Comparison of ENCODE assay signal across 8 cellular contexts in genomic region chr10:7817576-7817975, GRCh38. TPM values are rescaled to one million over a fixed set of nuclear protein-coding genes. Genes with fewer than 3 reads are reported as not detected.
DNase-seq lines count a peak whose midpoint lies in the region; ATAC-seq and TF ChIP-seq lines count a peak whose summit lies in the region.

No MANE protein-coding gene starts in this region.

- H3K27ac Mint-ChIP-seq in activated CD8-positive, alpha-beta memory T cell treated with anti-CD3 and anti-CD28 coated beads, Interleukin-2, amount 10 ng/mL, durations not matched to agents 7 days and 5 days = no peak overlapping the region
- H3K27ac Mint-ChIP-seq in activated naive CD8-positive, alpha-beta T cell = no peak overlapping the region

- H3K4me1 ChIP-seq in thoracic aorta (ENCODE audit: control insufficient read depth in 1 of 2, low read depth in 2 of 2) = peaks cover 12 to 16% of the 10 kb centered on the region in 2 donors

- peak overlapping the region; percentile 99 for H3K4me3 Mint-ChIP-seq in activated CD8-positive, alpha-beta memory T cell treated with anti-CD3 and anti-CD28 coated beads, Interleukin-2, amount 10 ng/mL, durations not matched to agents 7 days and 5 days
- H3K4me3 Mint-ChIP-seq in activated naive CD8-positive, alpha-beta T cell = peak overlapping the region; percentile 99

- H3K4me1 Mint-ChIP-seq in activated CD8-positive, alpha-beta memory T cell treated with anti-CD3 and anti-CD28 coated beads, Interleukin-2, amount 10 ng/mL, durations not matched to agents 7 days and 5 days = peaks cover 35% of the 10 kb centered on the region
- H3K4me1 Mint-ChIP-seq in activated naive CD8-positive, alpha-beta T cell (ENCODE audit: low read depth) = peaks cover 43% of the 10 kb centered on the region

- no peaks in the 10 kb centered on the region for H3K9me3 ChIP-seq in thoracic aorta

- no peak for ATAC-seq in activated CD8-positive, alpha-beta memory T cell treated with anti-CD3 and anti-CD28 coated beads, Interleukin-2, amount 10 ng/mL, durations not matched to agents 7 days and 5 days
- ATAC-seq in thoracic aorta (ENCODE audit: insufficient number of reproducible peaks, low FRiP score, low read depth) (no peak), GM19467 (IDR thresholded peaks at IDR 0.05; ENCODE audit: unreplicated experiment) (no peak), HG03460 (IDR thresholded peaks at IDR 0.05; ENCODE audit: unreplicated experiment) (no peak)

- H3K4me3 ChIP-seq in kidney epithelial cell (ENCODE audit: low read depth, low read length) (peak overlapping the region; percentile 94), thoracic aorta (peak overlapping the region; percentile 83)

- no peaks in the 10 kb centered on the region for H3K27me3 Mint-ChIP-seq in activated CD8-positive, alpha-beta memory T cell treated with anti-CD3 and anti-CD28 coated beads, Interleukin-2, amount 10 ng/mL, durations not matched to agents 7 days and 5 days
- no peaks in the 10 kb centered on the region for H3K27me3 Mint-ChIP-seq in activated naive CD8-positive, alpha-beta T cell

- no peak for TF ChIP-seq CTCF in kidney epithelial cell (IDR thresholded peaks at IDR 0.05; ENCODE audit: insufficient read depth, low read length, poor library complexity, severe bottlenecking)
- no peak for TF ChIP-seq CTCF in thoracic aorta (IDR thresholded peaks at IDR 0.05)

- CTCF ChIA-PET in activated CD8-positive, alpha-beta memory T cell treated with anti-CD3 and anti-CD28 coated beads, Interleukin-2, amount 10 ng/mL, durations not matched to agents 7 days and 5 days (lab: Charles Lee) = interaction anchor here (0.7 to 3.2 kb wide), 7 partner anchors 9 to 130 kb away, joined by 3 to 26 read pairs (median 6); partner anchors contain the start of genes ATP5F1C and KIN

- H3K36me3 Mint-ChIP-seq in activated CD8-positive, alpha-beta memory T cell treated with anti-CD3 and anti-CD28 coated beads, Interleukin-2, amount 10 ng/mL, durations not matched to agents 7 days and 5 days = peaks cover 3% of the 10 kb centered on the region
- H3K36me3 Mint-ChIP-seq in activated naive CD8-positive, alpha-beta T cell = no peaks in the 10 kb centered on the region

- no peaks in the 10 kb centered on the region for H3K9me3 Mint-ChIP-seq in activated CD8-positive, alpha-beta memory T cell treated with anti-CD3 and anti-CD28 coated beads, Interleukin-2, amount 10 ng/mL, durations not matched to agents 7 days and 5 days (ENCODE audit: low read depth)
- no peaks in the 10 kb centered on the region for H3K9me3 Mint-ChIP-seq in activated naive CD8-positive, alpha-beta T cell (ENCODE audit: low read depth)

- no peak overlapping the region for H3K27ac ChIP-seq in thoracic aorta

- H3K27me3 ChIP-seq in kidney epithelial cell (ENCODE audit: control insufficient read depth, insufficient read depth, low read length) = no peaks in the 10 kb centered on the region
- no peaks in the 10 kb centered on the region for H3K27me3 ChIP-seq in thoracic aorta (replicated peaks; ENCODE audit: insufficient read depth)

- DNase-seq in activated CD8-positive, alpha-beta memory T cell treated with anti-CD3 and anti-CD28 coated beads, Interleukin-2, amount 10 ng/mL, durations not matched to agents 7 days and 5 days = no peak
- no peak for DNase-seq in activated CD8-positive, alpha-beta memory T cell treated with anti-CD3 and anti-CD28 coated beads, Interleukin-2, amount 50 U/mL, for 4 hours
- no peak for DNase-seq in kidney epithelial cell (ENCODE audit: low read depth)
- DNase-seq in thoracic aorta (ENCODE audit: low spot score) = no peak
- DNase-seq in kidney glomerular epithelial cell (lab: John Stamatoyannopoulos, UW) = no peak

- H3K36me3 ChIP-seq in kidney epithelial cell (ENCODE audit: control insufficient read depth, insufficient read depth, low read length) (no peaks in the 10 kb centered on the region), thoracic aorta (no peaks in the 10 kb centered on the region)

RNA-seq across cellular contexts. Expression of gene TAF3, which starts 0.7 kb away (rescaled TPM):
- 10 to 100 TPM; 15.6 to 15.8 TPM for total RNA-seq in activated CD8-positive, alpha-beta memory T cell treated with anti-CD3 and anti-CD28 coated beads, Interleukin-2, amount 10 ng/mL, durations not matched to agents 7 days and 5 days
- total RNA-seq in kidney epithelial cell (4.8 and 5.1 TPM in 2 replicates), thoracic aorta (1 to 10 TPM; 7.2 to 8.2 TPM)

RNA-seq across cellular contexts. Expression of gene ATP5F1C, which starts 29.6 kb away (rescaled TPM):
- 100 to 1,000 TPM; 285 to 287 TPM for total RNA-seq in activated CD8-positive, alpha-beta memory T cell treated with anti-CD3 and anti-CD28 coated beads, Interleukin-2, amount 10 ng/mL, durations not matched to agents 7 days and 5 days
- 230 and 291 TPM in 2 replicates for total RNA-seq in kidney epithelial cell
- total RNA-seq in thoracic aorta = 100 to 1,000 TPM; 128 to 168 TPM

RNA-seq across cellular contexts. Expression of gene KIN, which starts 29.8 kb away (rescaled TPM):
- 10 to 100 TPM; 12.9 to 15.0 TPM for total RNA-seq in activated CD8-positive, alpha-beta memory T cell treated with anti-CD3 and anti-CD28 coated beads, Interleukin-2, amount 10 ng/mL, durations not matched to agents 7 days and 5 days
- total RNA-seq in kidney epithelial cell (15.3 and 16.9 TPM in 2 replicates), thoracic aorta (10 to 100 TPM in 1 of 2 donors, 1 to 10 TPM in 1; 2.8 to 14.6 TPM)
